1 cellular context compared by ENCODE assay signal in the genomic region with DNA sequence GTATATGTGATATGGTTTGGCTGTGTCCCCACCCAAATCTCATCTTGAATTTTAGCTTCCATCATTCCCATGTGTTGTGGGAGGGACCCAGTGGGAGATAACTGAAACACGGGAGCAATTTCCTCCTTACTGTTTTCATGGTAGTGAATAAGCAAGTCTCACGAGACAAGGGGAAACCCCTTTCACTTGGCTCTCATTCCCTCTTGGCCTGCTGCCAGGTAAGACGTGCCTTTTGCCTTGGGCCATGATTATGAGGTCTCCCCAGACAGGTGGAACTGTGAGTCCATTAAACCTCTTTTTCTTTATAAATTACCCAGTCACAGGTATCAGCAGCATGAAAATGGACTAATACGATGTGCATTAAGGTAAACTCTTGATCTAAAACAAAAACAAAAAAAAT.
TF ChIP-seq lines count a peak whose summit lies in the region.

No MANE protein-coding gene starts in this region.

TF ChIP-seq in GM23338, 12 proteins besides CTCF, POLR2A, EP300 and RAD21 (continued from another document):
- TF ChIP-seq, protein P1, sequence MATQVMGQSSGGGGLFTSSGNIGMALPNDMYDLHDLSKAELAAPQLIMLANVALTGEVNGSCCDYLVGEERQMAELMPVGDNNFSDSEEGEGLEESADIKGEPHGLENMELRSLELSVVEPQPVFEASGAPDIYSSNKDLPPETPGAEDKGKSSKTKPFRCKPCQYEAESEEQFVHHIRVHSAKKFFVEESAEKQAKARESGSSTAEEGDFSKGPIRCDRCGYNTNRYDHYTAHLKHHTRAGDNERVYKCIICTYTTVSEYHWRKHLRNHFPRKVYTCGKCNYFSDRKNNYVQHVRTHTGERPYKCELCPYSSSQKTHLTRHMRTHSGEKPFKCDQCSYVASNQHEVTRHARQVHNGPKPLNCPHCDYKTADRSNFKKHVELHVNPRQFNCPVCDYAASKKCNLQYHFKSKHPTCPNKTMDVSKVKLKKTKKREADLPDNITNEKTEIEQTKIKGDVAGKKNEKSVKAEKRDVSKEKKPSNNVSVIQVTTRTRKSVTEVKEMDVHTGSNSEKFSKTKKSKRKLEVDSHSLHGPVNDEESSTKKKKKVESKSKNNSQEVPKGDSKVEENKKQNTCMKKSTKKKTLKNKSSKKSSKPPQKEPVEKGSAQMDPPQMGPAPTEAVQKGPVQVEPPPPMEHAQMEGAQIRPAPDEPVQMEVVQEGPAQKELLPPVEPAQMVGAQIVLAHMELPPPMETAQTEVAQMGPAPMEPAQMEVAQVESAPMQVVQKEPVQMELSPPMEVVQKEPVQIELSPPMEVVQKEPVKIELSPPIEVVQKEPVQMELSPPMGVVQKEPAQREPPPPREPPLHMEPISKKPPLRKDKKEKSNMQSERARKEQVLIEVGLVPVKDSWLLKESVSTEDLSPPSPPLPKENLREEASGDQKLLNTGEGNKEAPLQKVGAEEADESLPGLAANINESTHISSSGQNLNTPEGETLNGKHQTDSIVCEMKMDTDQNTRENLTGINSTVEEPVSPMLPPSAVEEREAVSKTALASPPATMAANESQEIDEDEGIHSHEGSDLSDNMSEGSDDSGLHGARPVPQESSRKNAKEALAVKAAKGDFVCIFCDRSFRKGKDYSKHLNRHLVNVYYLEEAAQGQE (IDR thresholded peaks at IDR 0.05; ENCODE audit: unreplicated experiment) = no peak
